ENCODE assay signal across 1 cellular context in the genomic region with DNA sequence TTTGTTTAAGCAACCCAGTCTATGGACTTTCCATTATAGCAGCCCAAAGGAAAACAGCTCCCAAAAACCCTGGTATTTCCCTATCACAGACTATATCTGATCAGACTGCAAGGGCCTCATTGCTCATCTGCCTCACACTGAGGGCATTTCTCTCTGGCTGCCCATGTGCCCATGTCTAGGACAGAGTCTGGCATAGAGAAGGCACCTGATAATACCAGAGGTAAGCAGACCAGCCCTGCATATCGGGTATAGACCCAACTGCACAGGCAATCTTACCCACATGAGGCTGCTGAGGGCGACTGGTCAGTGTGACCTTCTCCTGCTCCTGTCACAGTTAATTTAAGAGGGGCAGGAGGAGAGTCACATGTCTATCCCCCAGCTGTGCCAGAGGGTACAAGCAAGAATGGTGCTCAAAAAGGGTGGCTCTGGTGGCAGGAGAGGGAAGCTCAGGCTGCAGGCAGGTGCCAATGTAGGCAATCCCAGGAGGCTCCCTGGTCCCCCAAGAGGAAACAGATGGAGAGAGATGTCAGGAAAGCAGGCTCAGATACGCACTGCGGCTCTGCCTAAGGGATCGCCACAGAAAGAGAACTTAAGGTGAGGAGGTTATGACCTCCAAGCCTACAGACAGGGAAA.
TF ChIP-seq lines count a peak whose summit lies in the region.

No MANE protein-coding gene starts in this region.

TF ChIP-seq in GM12878, 131 proteins besides CTCF, POLR2A, EP300 and RAD21:
- TF ChIP-seq SRF (IDR thresholded peaks at IDR 0.05; ENCODE audit: low read depth in 2 of 2, low read length in 2 of 2) (no peak), WRNIP1 (IDR thresholded peaks at IDR 0.05; ENCODE audit: borderline replicate concordance, low read depth, low read length) (peak; percentile 6; the same call in 1 of the 2 replicates)
TF ChIP-seq in GM12878: peak in this region for 1.
